15 cellular contexts compared by ENCODE assay signal in the genomic region with DNA sequence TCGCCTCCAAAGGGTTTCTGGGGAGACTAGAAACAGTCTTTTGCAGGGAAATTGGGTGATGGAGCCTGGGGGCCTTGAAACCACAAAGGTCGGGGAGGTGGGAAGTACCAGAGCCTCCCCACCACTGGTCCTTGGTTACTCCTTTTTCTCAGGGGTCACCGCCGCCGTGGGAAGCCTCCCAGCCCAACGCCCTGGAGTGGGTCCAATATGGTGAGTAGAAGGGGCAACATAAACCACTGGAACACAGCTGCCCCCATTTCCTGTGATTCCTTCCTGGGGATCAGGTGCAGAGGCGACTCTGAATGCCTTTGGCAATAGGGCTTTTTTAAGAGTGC. TPM values are rescaled to one million over a fixed set of nuclear protein-coding genes. Genes with fewer than 3 reads are reported as not detected.
A peak's percentile ranks its signal among the peaks of the same experiment; 100 is the strongest.
DNase-seq lines count a peak whose midpoint lies in the region; ATAC-seq, FAIRE-seq and TF ChIP-seq lines count a peak whose summit lies in the region.
"Had no signal": no experiment of that assay in that cellular context is flagged by ENCODE, and none has a peak within 500 bp of the region (broad histone marks: within the 10 kb centered on the region; RNA-seq: fewer than 3 reads in every experiment).

No MANE protein-coding gene starts in this region.

- no peaks in the 10 kb centered on the region for H3K9me3 ChIP-seq in A549
- H3K9me3 ChIP-seq in CD8-positive, alpha-beta memory T cell (ENCODE audit: low read length) = no peaks in the 10 kb centered on the region
- no peaks in the 10 kb centered on the region for H3K9me3 ChIP-seq in naive thymus-derived CD4-positive, alpha-beta T cell (ENCODE audit: control insufficient read depth in 2 of 3, low read length in 3 of 3)
- H3K9me3 ChIP-seq: breast epithelium, prostate gland, tibial artery had no signal

- H3K4me1 Mint-ChIP-seq in CD8-positive, alpha-beta memory T cell = peaks cover 13 to 22% (median 19%) of the 10 kb centered on the region in 3 donors
- peaks cover 15% of the 10 kb centered on the region for H3K4me1 Mint-ChIP-seq in activated T-helper 1 cell treated with anti-CD3 and anti-CD28 coated beads, Interleukin-12 subunit alpha, Interleukin-12 subunit beta, Interleukin-2, Interleukin-4 antibody, amounts not matched to agents 30 ng/mL and 10 ng/mL and 1 ng/mL, durations not matched to agents 14 hours and 24 hours and 36 hours (ENCODE audit: low read depth)
- peaks cover 11 to 23% (median 18%) of the 10 kb centered on the region in 7 donors for H3K4me1 Mint-ChIP-seq in naive thymus-derived CD4-positive, alpha-beta T cell

- H3K27me3 ChIP-seq in CD8-positive, alpha-beta memory T cell (ENCODE audit: insufficient read depth, low read length, poor library complexity, severe bottlenecking) = peaks cover 5% of the 10 kb centered on the region
- H3K27me3 ChIP-seq in naive thymus-derived CD4-positive, alpha-beta T cell (ENCODE audit: control insufficient read depth in 2 of 2, insufficient read depth in 2 of 2, low read length in 2 of 2) = peaks cover 0 to 6% of the 10 kb centered on the region in 2 donors

- POLR2A ChIA-PET in A549 (lab: Yijun Ruan, JAX) = interaction anchor here (0.6 to 1.0 kb wide), 6 partner anchors 22 to 248 kb away, joined by 3 to 6 read pairs (median 4); a partner anchor contains a TSS
- POLR2A ChIA-PET in CD8-positive, alpha-beta memory T cell (lab: Charles Lee) = interaction anchor here (1.6 kb wide), 1 partner anchor 131 kb away, joined by 5 read pairs; a partner anchor contains a TSS
- POLR2A ChIA-PET in naive thymus-derived CD4-positive, alpha-beta T cell (lab: Charles Lee) = no interaction called here

- H3K27ac Mint-ChIP-seq in CD8-positive, alpha-beta memory T cell = peak overlapping the region in 1 of 8 donors; percentile 55
- peak overlapping the region; percentile 34 for H3K27ac Mint-ChIP-seq in activated T-helper 1 cell treated with anti-CD3 and anti-CD28 coated beads, Interleukin-12 subunit alpha, Interleukin-12 subunit beta, Interleukin-2, Interleukin-4 antibody, amounts not matched to agents 30 ng/mL and 10 ng/mL and 1 ng/mL, durations not matched to agents 14 hours and 24 hours and 36 hours
- H3K27ac Mint-ChIP-seq in naive thymus-derived CD4-positive, alpha-beta T cell = peak overlapping the region in 1 of 9 donors; percentile 14

- FAIRE-seq in A549 (lab: Jason Lieb, UNC) = no peak

- peak overlapping the region; percentile 68 to 96 (median 91) for H3K4me3 Mint-ChIP-seq in CD8-positive, alpha-beta memory T cell
- peak overlapping the region; percentile 60 for H3K4me3 Mint-ChIP-seq in activated T-helper 1 cell treated with anti-CD3 and anti-CD28 coated beads, Interleukin-12 subunit alpha, Interleukin-12 subunit beta, Interleukin-2, Interleukin-4 antibody, amounts not matched to agents 30 ng/mL and 10 ng/mL and 1 ng/mL, durations not matched to agents 14 hours and 24 hours and 36 hours
- peak overlapping the region; percentile 42 to 97 (median 84) for H3K4me3 Mint-ChIP-seq in naive thymus-derived CD4-positive, alpha-beta T cell

- ATAC-seq in A549 (peak in 1 of 2 experiments; percentile 21; a peak in 3 of 6 replicates), GM21367 (IDR thresholded peaks at IDR 0.05; ENCODE audit: unreplicated experiment) (no peak)
- peak; percentile 3 for ATAC-seq in naive thymus-derived CD4-positive, alpha-beta T cell

- peaks cover 20% of the 10 kb centered on the region for H3K4me1 ChIP-seq in A549
- H3K4me1 ChIP-seq in CD8-positive, alpha-beta memory T cell (ENCODE audit: insufficient read depth, low read length) = peaks cover 10% of the 10 kb centered on the region
- H3K4me1 ChIP-seq in naive thymus-derived CD4-positive, alpha-beta T cell (ENCODE audit: control insufficient read depth in 2 of 2, insufficient read depth in 2 of 2, low read length in 2 of 2) = peaks cover 0 to 7% of the 10 kb centered on the region in 2 donors

- WGBS in A549 (ENCODE audit: missing lambda C conversion rate) = 41% methylated on average over 7 of the region's 7 CpGs

- no peak for DNase-seq in A549 (ENCODE audit: low read depth in 1 of 2, low spot score in 1 of 2)
- DNase-seq in CD8-positive, alpha-beta memory T cell = no peak
- no peak for DNase-seq in activated T-helper 1 cell treated with anti-CD3 and anti-CD28 coated beads, Interleukin-12 subunit alpha, Interleukin-12 subunit beta, Interleukin-2, Interleukin-4 antibody, amounts not matched to agents 30 ng/mL and 10 ng/mL and 1 ng/mL, durations not matched to agents 14 hours and 24 hours and 36 hours (ENCODE audit: low spot score)
- DNase-seq in naive thymus-derived CD4-positive, alpha-beta T cell = no peak
- DNase-seq in NCI-H510A (lab: John Stamatoyannopoulos, UW) = no peak
- DNase-seq in NCI-H187 (lab: John Stamatoyannopoulos, UW) = no peak
- DNase-seq in stimulated activated naive CD4-positive, alpha-beta T cell treated with Interleukin-2 at 50 U/mL for 16 hours (lab: John Stamatoyannopoulos, UW) = no peak

- no peak overlapping the region for H3K4me3 ChIP-seq in A549
- H3K4me3 ChIP-seq in CD8-positive, alpha-beta memory T cell (ENCODE audit: low read length) = no peak overlapping the region
- no peak overlapping the region for H3K4me3 ChIP-seq in naive thymus-derived CD4-positive, alpha-beta T cell (ENCODE audit: low read length)

- peaks cover 7 to 11% of the 10 kb centered on the region in 2 donors for H3K27me3 Mint-ChIP-seq in CD8-positive, alpha-beta memory T cell
- peaks cover 12% of the 10 kb centered on the region for H3K27me3 Mint-ChIP-seq in activated T-helper 1 cell treated with anti-CD3 and anti-CD28 coated beads, Interleukin-12 subunit alpha, Interleukin-12 subunit beta, Interleukin-2, Interleukin-4 antibody, amounts not matched to agents 30 ng/mL and 10 ng/mL and 1 ng/mL, durations not matched to agents 14 hours and 24 hours and 36 hours (ENCODE audit: insufficient read depth)
- peaks cover 5 to 19% (median 12%) of the 10 kb centered on the region in 5 donors for H3K27me3 Mint-ChIP-seq in naive thymus-derived CD4-positive, alpha-beta T cell

- no peak; a peak in 1 of 5 replicates for TF ChIP-seq RAD21 in A549 (conservative IDR thresholded peaks at IDR 0.05 in 1 of 2, IDR thresholded peaks at IDR 0.05 in 1 of 2)

- peak overlapping the region; percentile 97 for H3K4me2 ChIP-seq in A549

- CTCF ChIA-PET in A549 (lab: Yijun Ruan, JAX) = interaction anchor here (0.6 to 23.2 kb wide), 37 partner anchors 10 to 385 kb away, joined by 3 to 1009 read pairs (median 5); a partner anchor contains a TSS
- CTCF ChIA-PET in CD8-positive, alpha-beta memory T cell (lab: Charles Lee) = interaction anchor here (1.0 to 5.0 kb wide), 10 partner anchors 9 to 248 kb away, joined by 3 to 23 read pairs (median 5); a partner anchor contains a TSS
- CTCF ChIA-PET in naive thymus-derived CD4-positive, alpha-beta T cell (lab: Charles Lee) = interaction anchor here (0.5 to 1.1 kb wide), 3 partner anchors 10 to 147 kb away, joined by 3 read pairs; no protein-coding TSS in a partner anchor

- no peak; the same call in 2 of the 3 replicates for TF ChIP-seq CTCF in A549 (IDR thresholded peaks at IDR 0.05)

- H3K9me3 Mint-ChIP-seq in CD8-positive, alpha-beta memory T cell = no peaks in the 10 kb centered on the region
- no peaks in the 10 kb centered on the region for H3K9me3 Mint-ChIP-seq in activated T-helper 1 cell treated with anti-CD3 and anti-CD28 coated beads, Interleukin-12 subunit alpha, Interleukin-12 subunit beta, Interleukin-2, Interleukin-4 antibody, amounts not matched to agents 30 ng/mL and 10 ng/mL and 1 ng/mL, durations not matched to agents 14 hours and 24 hours and 36 hours
- H3K9me3 Mint-ChIP-seq in naive thymus-derived CD4-positive, alpha-beta T cell = no peaks in the 10 kb centered on the region

- no peaks in the 10 kb centered on the region for H3K36me3 ChIP-seq in CD8-positive, alpha-beta memory T cell (ENCODE audit: insufficient read depth, low read length)
- H3K36me3 ChIP-seq in naive thymus-derived CD4-positive, alpha-beta T cell (ENCODE audit: control insufficient read depth in 2 of 3, insufficient read depth in 3 of 3, low read length in 3 of 3) = no peaks in the 10 kb centered on the region
- H3K36me3 ChIP-seq: breast epithelium, prostate gland, tibial artery had no signal

- H3K36me3 Mint-ChIP-seq in CD8-positive, alpha-beta memory T cell = peaks cover 0 to 1% (median 0%) of the 10 kb centered on the region in 3 donors
- peaks cover 2% of the 10 kb centered on the region for H3K36me3 Mint-ChIP-seq in activated T-helper 1 cell treated with anti-CD3 and anti-CD28 coated beads, Interleukin-12 subunit alpha, Interleukin-12 subunit beta, Interleukin-2, Interleukin-4 antibody, amounts not matched to agents 30 ng/mL and 10 ng/mL and 1 ng/mL, durations not matched to agents 14 hours and 24 hours and 36 hours (ENCODE audit: low read depth)
- H3K36me3 Mint-ChIP-seq in naive thymus-derived CD4-positive, alpha-beta T cell = peaks cover 0 to 7% (median 0%) of the 10 kb centered on the region in 5 donors

- no peak for TF ChIP-seq EP300 in A549 (IDR thresholded peaks at IDR 0.05)

- H3K27ac ChIP-seq in A549 = peak overlapping the region in 1 of 2 experiments; percentile 38; a peak in 1 of 6 replicates
- no peak overlapping the region for H3K27ac ChIP-seq in CD8-positive, alpha-beta memory T cell (ENCODE audit: low read depth, low read length)
- no peak overlapping the region for H3K27ac ChIP-seq in naive thymus-derived CD4-positive, alpha-beta T cell (ENCODE audit: low read depth, low read length)
- H3K27ac ChIP-seq: breast epithelium, prostate gland had no signal

- intact Hi-C loops in activated T-helper 1 cell treated with anti-CD3 and anti-CD28 coated beads, Interleukin-12 subunit alpha, Interleukin-12 subunit beta, Interleukin-2, Interleukin-4 antibody, amounts not matched to agents 30 ng/mL and 10 ng/mL and 1 ng/mL, durations not matched to agents 14 hours and 24 hours and 36 hours (cut with micrococcal nuclease) = loop anchor here (5.0 kb wide), 4 partner anchors 90 to 240 kb away; a partner anchor contains a TSS
- intact Hi-C loops in naive thymus-derived CD4-positive, alpha-beta T cell (cut with micrococcal nuclease) = loop anchor here (2.0 to 5.0 kb wide), 4 partner anchors 22 to 115 kb away; a partner anchor contains a TSS

- TF ChIP-seq POLR2A in A549 (IDR thresholded peaks at IDR 0.05; ENCODE audit: low read length) = no peak

RNA-seq across cellular contexts. Expression of a gene that starts 5.8 kb away (rescaled TPM):
- polyA plus RNA-seq in A549 (2011; rRNA removed) (not detected in 2 replicates), A549 (2017; fragmentation: RNase III; extraction: RNeasy Plus Mini Kit Qiagen cat#74134 plus additional on column Dnase treatment) (not detected in 3 replicates)
- polyA plus RNA-seq in A549 (2012; cell fraction: cytosol; rRNA removed) = not detected in 2 replicates
- polyA plus RNA-seq in A549 (2012; cell fraction: nucleus; rRNA removed) = not detected in 2 replicates
- polyA minus RNA-seq in A549 (2011; rRNA and poly(A)+ RNA removed) = not detected in 2 replicates
- not detected for total RNA-seq in CD8-positive, alpha-beta memory T cell
- not detected for polyA plus RNA-seq in CD8-positive, alpha-beta memory T cell
- total RNA-seq in activated T-helper 1 cell treated with anti-CD3 and anti-CD28 coated beads, Interleukin-12 subunit alpha, Interleukin-12 subunit beta, Interleukin-2, Interleukin-4 antibody, amounts not matched to agents 30 ng/mL and 10 ng/mL and 1 ng/mL, durations not matched to agents 14 hours and 24 hours and 36 hours = not detected in 2 replicates
- not detected for total RNA-seq in naive thymus-derived CD4-positive, alpha-beta T cell
- polyA plus RNA-seq in naive thymus-derived CD4-positive, alpha-beta T cell = not detected
- total RNA-seq: breast epithelium, fibroblast of lung, M059J, NCI-H460, prostate gland had no signal
- polyA plus RNA-seq: fibroblast of lung, keratinocyte had no signal

RNA-seq across cellular contexts. Expression of a gene that starts 21.8 kb away (rescaled TPM):
- polyA plus RNA-seq in A549 (2011; rRNA removed) (3.2 and 4.1 TPM in 2 replicates), A549 (2017; fragmentation: RNase III; extraction: RNeasy Plus Mini Kit Qiagen cat#74134 plus additional on column Dnase treatment) (6.9 to 9.0 TPM (median 8.2 TPM) in 3 replicates)
- 6.9 and 8.2 TPM in 2 replicates for polyA plus RNA-seq in A549 (2012; cell fraction: cytosol; rRNA removed)
- 17.3 and 20.1 TPM in 2 replicates for polyA plus RNA-seq in A549 (2012; cell fraction: nucleus; rRNA removed)
- 6.7 and 11.7 TPM in 2 replicates for polyA minus RNA-seq in A549 (2011; rRNA and poly(A)+ RNA removed)
- total RNA-seq in CD8-positive, alpha-beta memory T cell = 10 to 100 TPM; 20.0 to 23.3 TPM
- polyA plus RNA-seq in CD8-positive, alpha-beta memory T cell = 13.8 TPM
- 24.0 and 24.1 TPM in 2 replicates for total RNA-seq in activated T-helper 1 cell treated with anti-CD3 and anti-CD28 coated beads, Interleukin-12 subunit alpha, Interleukin-12 subunit beta, Interleukin-2, Interleukin-4 antibody, amounts not matched to agents 30 ng/mL and 10 ng/mL and 1 ng/mL, durations not matched to agents 14 hours and 24 hours and 36 hours
- total RNA-seq in naive thymus-derived CD4-positive, alpha-beta T cell = 10 to 100 TPM; 15.5 to 35.8 (median 25.3) TPM
- 10 to 100 TPM; 10.1 to 12.9 TPM for polyA plus RNA-seq in naive thymus-derived CD4-positive, alpha-beta T cell

RNA-seq across cellular contexts. Expression of a gene that starts 23.7 kb away (rescaled TPM):
- polyA plus RNA-seq in A549 (2011; rRNA removed) = 1.7 and 2.4 TPM in 2 replicates
- polyA plus RNA-seq in A549 (2012; cell fraction: cytosol; rRNA removed) = 0.03 TPM in 2 replicates
- 0.40 and 0.66 TPM in 2 replicates for polyA plus RNA-seq in A549 (2012; cell fraction: nucleus; rRNA removed)
- polyA plus RNA-seq in A549 (2017; fragmentation: RNase III; extraction: RNeasy Plus Mini Kit Qiagen cat#74134 plus additional on column Dnase treatment) = 1.3 to 3.1 TPM (median 2.8 TPM) in 3 replicates
- polyA minus RNA-seq in A549 (2011; rRNA and poly(A)+ RNA removed) = 0.83 and 1.7 TPM in 2 replicates
- not detected for total RNA-seq in CD8-positive, alpha-beta memory T cell
- polyA plus RNA-seq in CD8-positive, alpha-beta memory T cell = not detected
- total RNA-seq in activated T-helper 1 cell treated with anti-CD3 and anti-CD28 coated beads, Interleukin-12 subunit alpha, Interleukin-12 subunit beta, Interleukin-2, Interleukin-4 antibody, amounts not matched to agents 30 ng/mL and 10 ng/mL and 1 ng/mL, durations not matched to agents 14 hours and 24 hours and 36 hours = not detected in 2 replicates
- total RNA-seq in naive thymus-derived CD4-positive, alpha-beta T cell = not detected
- polyA plus RNA-seq in naive thymus-derived CD4-positive, alpha-beta T cell = not detected
- total RNA-seq: breast epithelium, fibroblast of lung, M059J, prostate gland had no signal
- polyA plus RNA-seq: fibroblast of lung, keratinocyte had no signal

RNA-seq across cellular contexts. Expression of a gene that starts 43.4 kb away (rescaled TPM):
- polyA plus RNA-seq in A549 (2011; rRNA removed) (0.06 and 0.17 TPM in 2 replicates), A549 (2017; fragmentation: RNase III; extraction: RNeasy Plus Mini Kit Qiagen cat#74134 plus additional on column Dnase treatment) (0.13 to 0.30 TPM (median 0.24 TPM) in 3 replicates)
- 0.03 and 0.04 TPM in 2 replicates for polyA plus RNA-seq in A549 (2012; cell fraction: cytosol; rRNA removed)
- 0.07 and 0.09 TPM in 2 replicates for polyA plus RNA-seq in A549 (2012; cell fraction: nucleus; rRNA removed)
- 0.24 and 0.25 TPM in 2 replicates for polyA minus RNA-seq in A549 (2011; rRNA and poly(A)+ RNA removed)
- total RNA-seq in CD8-positive, alpha-beta memory T cell = not detected
- polyA plus RNA-seq in CD8-positive, alpha-beta memory T cell = not detected
- total RNA-seq in activated T-helper 1 cell treated with anti-CD3 and anti-CD28 coated beads, Interleukin-12 subunit alpha, Interleukin-12 subunit beta, Interleukin-2, Interleukin-4 antibody, amounts not matched to agents 30 ng/mL and 10 ng/mL and 1 ng/mL, durations not matched to agents 14 hours and 24 hours and 36 hours = not detected in 2 replicates
- total RNA-seq in naive thymus-derived CD4-positive, alpha-beta T cell = under 1 TPM in 1 of 5 experiments, not detected in 4; 0.19 TPM
- polyA plus RNA-seq in naive thymus-derived CD4-positive, alpha-beta T cell = not detected
- total RNA-seq: fibroblast of lung, NCI-H460 had no signal
- polyA plus RNA-seq: keratinocyte had no signal
